ENCODE assay signal across 27 cellular contexts in genomic region chr2:72080286-72081145, GRCh38.
"Had no signal": no experiment of that assay in that cellular context is flagged by ENCODE, and none has a peak within 500 bp of the region (broad histone marks: within the 10 kb centered on the region; RNA-seq: fewer than 3 reads in every experiment).

No MANE protein-coding gene starts in this region.

- H3K27me3 Mint-ChIP-seq: activated CD4-positive, alpha-beta T cell treated with anti-CD3 and anti-CD28 coated beads, Interleukin-2, amount 10 ng/mL, durations not matched to agents 7 days and 5 days; activated naive CD8-positive, alpha-beta T cell treated with anti-CD3 and anti-CD28 coated beads, Interleukin-2, amount 50 U/mL, for 24 hours had no signal

- H3K4me1 Mint-ChIP-seq: activated CD4-positive, alpha-beta T cell treated with anti-CD3 and anti-CD28 coated beads, Interleukin-2, amount 10 ng/mL, durations not matched to agents 7 days and 5 days; activated naive CD8-positive, alpha-beta T cell treated with anti-CD3 and anti-CD28 coated beads, Interleukin-2, amount 50 U/mL, for 24 hours; T-cell had no signal

- H3K4me3 Mint-ChIP-seq: activated CD4-positive, alpha-beta memory T cell treated with anti-CD3 and anti-CD28 coated beads for 36 hours; activated CD4-positive, alpha-beta T cell treated with anti-CD3 and anti-CD28 coated beads, Interleukin-2, amount 10 ng/mL, durations not matched to agents 7 days and 5 days; activated naive CD8-positive, alpha-beta T cell treated with anti-CD3 and anti-CD28 coated beads, Interleukin-2, amount 50 U/mL, for 24 hours; activated T-cell treated with anti-CD3 and anti-CD28 coated beads, Interleukin-2, amount 50 U/mL, for 4 hours; T-cell had no signal

- H3K27ac Mint-ChIP-seq: activated CD4-positive, alpha-beta memory T cell treated with anti-CD3 and anti-CD28 coated beads for 36 hours; activated CD4-positive, alpha-beta T cell treated with anti-CD3 and anti-CD28 coated beads, Interleukin-2, amount 10 ng/mL, durations not matched to agents 7 days and 5 days; activated naive CD8-positive, alpha-beta T cell treated with anti-CD3 and anti-CD28 coated beads, Interleukin-2, amount 50 U/mL, for 24 hours; T-cell had no signal

- H3K36me3 Mint-ChIP-seq: activated CD4-positive, alpha-beta memory T cell treated with anti-CD3 and anti-CD28 coated beads for 36 hours; activated naive CD4-positive, alpha-beta T cell treated with anti-CD3 and anti-CD28 coated beads, Interleukin-2, amount 50 U/mL, for 72 hours; T-cell had no signal

- ATAC-seq: activated naive CD4-positive, alpha-beta T cell treated with anti-CD3 and anti-CD28 coated beads, Interleukin-2, amount 50 U/mL, for 72 hours; activated naive CD8-positive, alpha-beta T cell treated with anti-CD3 and anti-CD28 coated beads, Interleukin-2, amount 50 U/mL, for 24 hours; body of pancreas; Panc1; Right ventricle myocardium inferior had no signal

- DNase-seq: activated CD4-positive, alpha-beta memory T cell treated with anti-CD3 and anti-CD28 coated beads for 36 hours; activated CD4-positive, alpha-beta T cell treated with anti-CD3 and anti-CD28 coated beads, Interleukin-2, amount 10 ng/mL, durations not matched to agents 7 days and 5 days; activated CD4-positive, CD25-positive, alpha-beta regulatory T cell; activated CD8-positive, alpha-beta memory T cell treated with anti-CD3 and anti-CD28 coated beads for 24 hours; activated effector memory CD4-positive, alpha-beta T cell treated with anti-CD3 and anti-CD28 coated beads, Interleukin-2, amount 50 U/mL, for 16 hours; activated naive CD4-positive, alpha-beta T cell treated with Interleukin-2 at 50 U/mL for 16 hours; activated naive CD8-positive, alpha-beta T cell treated with anti-CD3 and anti-CD28 coated beads, Interleukin-2, amount 50 U/mL, for 24 hours; activated T-cell treated with anti-CD3 and anti-CD28 coated beads, Interleukin-2, amount 50 U/mL, for 4 hours; amniotic stem cell; body of pancreas; central memory CD4-positive, alpha-beta T cell; KBM-7; NCI-H1048; NCI-H1417 treated with DMSO at 0.1 percent for 48 hours; NCI-H1694; NCI-H2029; NCI-H2107; NCI-H446 treated with DMSO at 0.1 percent for 48 hours; NCI-H524 treated with DMSO at 0.1 percent for 48 hours; NCI-H748 treated with DMSO at 0.1 percent for 48 hours; OCI-M1; RPMI8226; T-cell; T-helper 2 cell had no signal

- H3K9me3 Mint-ChIP-seq: activated CD4-positive, alpha-beta memory T cell treated with anti-CD3 and anti-CD28 coated beads for 36 hours; activated CD4-positive, alpha-beta T cell treated with anti-CD3 and anti-CD28 coated beads, Interleukin-2, amount 10 ng/mL, durations not matched to agents 7 days and 5 days; activated naive CD8-positive, alpha-beta T cell treated with anti-CD3 and anti-CD28 coated beads, Interleukin-2, amount 50 U/mL, for 24 hours had no signal
